Comparison of ENCODE assay signal across 1 cellular context in genomic region chr6:157873735-157874344, GRCh38.
TF ChIP-seq lines count a peak whose summit lies in the region.

No MANE protein-coding gene starts in this region.

TF ChIP-seq in HEK293, 187 proteins besides CTCF, POLR2A, EP300 and RAD21 (continued from another document):
- no peak for TF ChIP-seq ZNF280C (tag by site-specific recombination; IDR thresholded peaks at IDR 0.05)
- no peak for TF ChIP-seq ZNF558 (tag by site-specific recombination; IDR thresholded peaks at IDR 0.05)
- no peak for TF ChIP-seq ZNF211 (tag by site-specific recombination; IDR thresholded peaks at IDR 0.05; ENCODE audit: low read depth)
- TF ChIP-seq ZNF174 (tag by site-specific recombination; IDR thresholded peaks at IDR 0.05), result no peak
- no peak for TF ChIP-seq ZNF239 (tag by site-specific recombination; IDR thresholded peaks at IDR 0.05)
- TF ChIP-seq ZNF404 (tag by site-specific recombination; IDR thresholded peaks at IDR 0.05), result no peak
- TF ChIP-seq ZNF76 (tag by site-specific recombination; IDR thresholded peaks at IDR 0.05; ENCODE audit: borderline replicate concordance, low read depth), result no peak
